13 cellular contexts compared by ENCODE assay signal in the genomic region with DNA sequence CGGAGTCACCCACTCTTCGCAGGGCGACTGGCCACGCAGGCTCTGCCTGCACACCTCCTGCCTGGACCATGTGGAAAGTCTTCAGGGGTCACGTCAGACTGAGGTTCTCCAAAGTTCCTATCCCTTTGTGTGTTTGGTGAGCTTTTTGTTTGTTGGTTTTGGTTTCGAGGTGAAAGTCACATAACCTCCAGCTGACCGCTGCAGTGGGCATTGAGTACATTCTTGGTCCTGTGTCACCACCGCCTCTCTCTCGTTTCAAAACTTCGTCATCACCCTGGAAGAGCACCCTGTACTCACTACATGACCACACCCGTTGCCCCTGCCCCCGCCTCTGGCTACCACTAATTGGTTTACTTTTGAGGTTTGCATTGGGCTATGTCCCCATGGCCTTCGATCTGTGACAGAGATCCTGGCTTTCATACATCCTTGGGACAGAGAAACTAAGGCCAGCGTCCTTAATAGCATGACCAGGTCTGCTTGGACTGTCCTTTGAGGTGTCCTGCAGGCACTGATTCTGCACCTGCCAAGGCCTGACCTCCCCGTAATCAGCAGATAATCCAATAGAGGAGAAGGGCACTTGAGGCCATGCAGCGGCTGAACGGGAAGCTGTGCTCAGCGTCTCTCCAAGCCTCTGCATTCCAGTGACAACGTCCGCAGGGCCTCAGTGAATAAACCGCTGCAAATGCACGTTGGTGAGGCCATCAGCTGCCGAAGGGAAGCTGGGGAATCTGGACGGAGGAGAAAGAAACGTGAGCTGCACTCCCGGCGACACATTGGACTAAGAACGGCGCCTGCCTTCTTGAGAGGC. TPM values are rescaled to one million over a fixed set of nuclear protein-coding genes. Genes with fewer than 3 reads are reported as not detected.
A peak's percentile ranks its signal among the peaks of the same experiment; 100 is the strongest.
DNase-seq lines count a peak whose midpoint lies in the region; ATAC-seq and TF ChIP-seq lines count a peak whose summit lies in the region.
"Had no signal": no experiment of that assay in that cellular context is flagged by ENCODE, and none has a peak within 500 bp of the region (broad histone marks: within the 10 kb centered on the region; RNA-seq: fewer than 3 reads in every experiment).

No MANE protein-coding gene starts in this region.

- in situ Hi-C loops in GM13976 (cut with MboI; ENCODE audit: low sequenced_read_pairs, unreplicated experiment), result no loop called here

- peak overlapping the region; percentile 45 for H3K27ac ChIP-seq in mesodermal cell (ENCODE audit: low read depth, low read length, severe bottlenecking)
- no peak overlapping the region for H3K27ac ChIP-seq in upper lobe of right lung

- intact Hi-C loops in left ventricle myocardium superior (cut with micrococcal nuclease) (no loop called here), cardiac septum (cut with DNase I) (no loop called here), upper lobe of right lung (cut with DNase I) (no loop called here)

- peaks cover 84% of the 10 kb centered on the region for H3K36me3 ChIP-seq in mesodermal cell (ENCODE audit: control insufficient read depth, insufficient read depth, low read length)
- no peaks in the 10 kb centered on the region for H3K36me3 ChIP-seq in upper lobe of right lung

- ATAC-seq in left ventricle myocardium superior (peak; percentile 37), upper lobe of right lung (peak; percentile 24), GM19324 (IDR thresholded peaks at IDR 0.05; ENCODE audit: low FRiP score, unreplicated experiment) (no peak)
- ATAC-seq: activated naive CD8-positive, alpha-beta T cell treated with anti-CD3 and anti-CD28 coated beads, Interleukin-2, amount 50 U/mL, for 24 hours had no signal

- H3K9me3 ChIP-seq in mesodermal cell (ENCODE audit: control insufficient read depth, low read length) (no peaks in the 10 kb centered on the region), upper lobe of right lung (no peaks in the 10 kb centered on the region)

- WGBS in mesodermal cell (ENCODE audit: insufficient coverage in 2 of 2), 2 experiments, result 77 to 81% methylated on average over 22 to 24 of the region's 29 CpGs

- H3K4me1 ChIP-seq in mesodermal cell (ENCODE audit: control insufficient read depth, insufficient read depth, low read length, poor library complexity, severe bottlenecking) (peaks cover 93% of the 10 kb centered on the region), upper lobe of right lung (peaks cover 13% of the 10 kb centered on the region)

- no peak overlapping the region for H3K4me3 ChIP-seq in choroid plexus epithelial cell (ENCODE audit: low read depth, low read length)
- no peak overlapping the region for H3K4me3 ChIP-seq in mesodermal cell (ENCODE audit: extremely low read depth, insufficient read depth, low read length, poor library complexity, severe bottlenecking)
- H3K4me3 ChIP-seq in upper lobe of right lung, result no peak overlapping the region

- no peaks in the 10 kb centered on the region for H3K27me3 ChIP-seq in upper lobe of right lung

- DNase-seq in left ventricle myocardium superior (no peak), cardiac septum (ENCODE audit: low spot score) (no peak), choroid plexus epithelial cell (ENCODE audit: low read depth) (peak; percentile 48), upper lobe of right lung (no peak), GM13976 (ENCODE audit: low spot score) (no peak)
- no peak for DNase-seq in activated naive CD4-positive, alpha-beta T cell treated with Interleukin-2 at 50 U/mL for 16 hours
- DNase-seq: activated CD4-positive, CD25-positive, alpha-beta regulatory T cell; activated naive CD8-positive, alpha-beta T cell treated with anti-CD3 and anti-CD28 coated beads, Interleukin-2, amount 50 U/mL, for 24 hours; cortex of kidney; NCI-H2081; stimulated activated CD4-positive, alpha-beta T cell treated with anti-CD3 and anti-CD28 coated beads, Interleukin-2, amount 100 ng/mL, for 48 hours had no signal

- TF ChIP-seq CTCF in choroid plexus epithelial cell (conservative IDR thresholded peaks at IDR 0.05; ENCODE audit: low read depth, low read length) (no peak), upper lobe of right lung (IDR thresholded peaks at IDR 0.05) (no peak), GM13976 (IDR thresholded peaks at IDR 0.05; ENCODE audit: borderline replicate concordance, control extremely low read depth, extremely low read depth, insufficient read depth, missing control alignments) (no peak)

RNA-seq across cellular contexts. Expression of a gene that starts 46.8 kb away (rescaled TPM):
- total RNA-seq in left ventricle myocardium superior (8.3 TPM), cardiac septum (9.1 TPM), upper lobe of right lung (29.6 TPM)
- 48.9 TPM for polyA plus RNA-seq in mesodermal cell (2013, experiment 1 of 2)
- 52.4 TPM for polyA plus RNA-seq in mesodermal cell (2013, experiment 2 of 2)
